ENCODE assay signal across 28 cellular contexts in genomic region chr17:43216369-43216761, GRCh38. TPM values are rescaled to one million over a fixed set of nuclear protein-coding genes. Genes with fewer than 3 reads are reported as not detected.
DNase-seq lines count a peak whose midpoint lies in the region; ATAC-seq, FAIRE-seq and TF ChIP-seq lines count a peak whose summit lies in the region.
"Had no signal": no experiment of that assay in that cellular context is flagged by ENCODE, and none has a peak within 500 bp of the region (broad histone marks: within the 10 kb centered on the region; RNA-seq: fewer than 3 reads in every experiment).

No MANE protein-coding gene starts in this region.

- peaks cover 10 to 35% (median 23%) of the 10 kb centered on the region in 6 donors for H3K4me1 ChIP-seq in spleen
- H3K4me1 ChIP-seq in left ventricle myocardium inferior = peaks cover 13% of the 10 kb centered on the region
- H3K4me1 ChIP-seq in pancreas = peaks cover 8 to 27% (median 15%) of the 10 kb centered on the region in 3 donors

- DNase-seq in T-helper 17 cell (no peak), chondrocyte (ENCODE audit: low spot score) (peak; percentile 66), mesenteric fat pad (ENCODE audit: low spot score) (peak; percentile 60), spleen (peak; percentile 27), left ventricle myocardium inferior (no peak), pons (ENCODE audit: low spot score) (no peak), epidermal melanocyte (ENCODE audit: insufficient read length, low spot score) (no peak), pancreas (no peak)
- DNase-seq: AML-193; C1 segment of cervical spinal cord; CD4-positive, alpha-beta memory T cell; COR-L47; DMS53; GM23248; H7; MG63; NCI-H1105 treated with DMSO at 0.1 percent for 48 hours; NCI-H146; NCI-H2029; NCI-H446; NCI-H524 treated with DMSO at 0.1 percent for 48 hours; Right ventricle myocardium superior; RPMI8226 had no signal

- H3K9me3 ChIP-seq in T-helper 17 cell (ENCODE audit: control insufficient read depth, low read length, poor library complexity, severe bottlenecking) = no peaks in the 10 kb centered on the region
- H3K9me3 ChIP-seq in spleen = no peaks in the 10 kb centered on the region
- H3K9me3 ChIP-seq in left ventricle myocardium inferior (replicated peaks) = no peaks in the 10 kb centered on the region
- H3K9me3 ChIP-seq in pancreas = no peaks in the 10 kb centered on the region
- H3K9me3 ChIP-seq: A549, MG63, SJSA1 had no signal

- no peak for ATAC-seq in T-helper 17 cell
- ATAC-seq in pancreas = no peak
- ATAC-seq: A549 had no signal

- FAIRE-seq in pancreas (lab: Jason Lieb, UNC) = no peak
- FAIRE-seq: A549, G401.6 had no signal

- no peak for TF ChIP-seq POLR2A in spleen (IDR thresholded peaks at IDR 0.05)

- peaks cover 0 to 82% (median 27%) of the 10 kb centered on the region in 6 donors for H3K36me3 ChIP-seq in spleen
- H3K36me3 ChIP-seq in left ventricle myocardium inferior = peaks cover 28% of the 10 kb centered on the region
- no peaks in the 10 kb centered on the region for H3K36me3 ChIP-seq in pancreas

- H3K27ac Mint-ChIP-seq in T-helper 17 cell (peak overlapping the region; percentile 24), chondrocyte (ENCODE audit: unreplicated experiment) (no peak overlapping the region)

- TF ChIP-seq CTCF in chondrocyte (IDR thresholded peaks at IDR 0.05) = no peak
- TF ChIP-seq CTCF in spleen (IDR thresholded peaks at IDR 0.05 in 8 of 11, conservative IDR thresholded peaks at IDR 0.05 in 3 of 11) = no peak
- TF ChIP-seq CTCF in left ventricle myocardium inferior (IDR thresholded peaks at IDR 0.05; ENCODE audit: borderline replicate concordance) = no peak
- TF ChIP-seq CTCF in pancreas (IDR thresholded peaks at IDR 0.05) = no peak

- no peak overlapping the region for H3K27ac ChIP-seq in spleen
- H3K27ac ChIP-seq in left ventricle myocardium inferior (replicated peaks) = no peak overlapping the region
- H3K27ac ChIP-seq in pancreas = no peak overlapping the region
- H3K27ac ChIP-seq: A549, GM23248, SJSA1 had no signal

- H3K4me3 ChIP-seq in spleen (no peak overlapping the region), left ventricle myocardium inferior (no peak overlapping the region), pancreas (no peak overlapping the region)
- H3K4me3 ChIP-seq: A549, GM23248, K562, MG63, SJSA1 had no signal

- peaks cover 4% of the 10 kb centered on the region for H3K36me3 Mint-ChIP-seq in T-helper 17 cell (ENCODE audit: low read depth)
- peaks cover 15% of the 10 kb centered on the region for H3K36me3 Mint-ChIP-seq in chondrocyte (ENCODE audit: low read depth)

- H3K4me3 Mint-ChIP-seq in T-helper 17 cell = no peak overlapping the region
- no peak overlapping the region for H3K4me3 Mint-ChIP-seq in chondrocyte (ENCODE audit: unreplicated experiment)
- H3K4me3 Mint-ChIP-seq: CD4-positive, alpha-beta memory T cell had no signal

- H3K27me3 Mint-ChIP-seq in T-helper 17 cell (no peaks in the 10 kb centered on the region), chondrocyte (ENCODE audit: low read depth) (no peaks in the 10 kb centered on the region)
- H3K27me3 Mint-ChIP-seq: CD4-positive, alpha-beta memory T cell had no signal

- WGBS in spleen, 5 donors = 90 to 96% (median 94%) methylated on average over 4 of the region's 4 CpGs
- WGBS in pancreas, 2 donors = 40 to 56% methylated on average over 4 of the region's 4 CpGs

- intact Hi-C loops in spleen (cut with DNase I; ENCODE audit: low total_unique reads) = no loop called here
- intact Hi-C loops in left ventricle myocardium inferior (cut with micrococcal nuclease) = no loop called here
- intact Hi-C loops in pancreas (cut with DNase I) = loop anchor here in 1 of 3 donors (10.0 kb wide), 1 partner anchor 212 kb away; the partner anchor contains the start of gene IFI35

- H3K27me3 ChIP-seq in spleen (replicated peaks in 1 of 7) = no peaks in the 10 kb centered on the region
- no peaks in the 10 kb centered on the region for H3K27me3 ChIP-seq in left ventricle myocardium inferior (ENCODE audit: low read depth)
- H3K27me3 ChIP-seq in pancreas = no peaks in the 10 kb centered on the region
- H3K27me3 ChIP-seq: MG63, SJSA1 had no signal

- no peaks in the 10 kb centered on the region for H3K9me3 Mint-ChIP-seq in chondrocyte (ENCODE audit: low read depth)
- H3K9me3 Mint-ChIP-seq: CD4-positive, alpha-beta memory T cell had no signal

- H3K4me1 Mint-ChIP-seq in T-helper 17 cell (peaks cover 26% of the 10 kb centered on the region), chondrocyte (ENCODE audit: low read depth) (peaks cover 26% of the 10 kb centered on the region)

RNA-seq across cellular contexts. Expression of gene TMEM106A, which starts 4.7 kb away (rescaled TPM):
- total RNA-seq in T-helper 17 cell = 10 to 100 TPM in 1 of 2 donors, 1 to 10 TPM in 1; 7.0 to 10.0 TPM
- 12.0 to 18.3 TPM (median 16.4 TPM) in 3 replicates for total RNA-seq in chondrocyte
- 25.4 TPM for total RNA-seq in mesenteric fat pad
- total RNA-seq in spleen = 10 to 100 TPM; 25.7 to 53.4 (median 32.9) TPM
- 10 to 100 TPM in 1 of 3 donors, 1 to 10 TPM in 2; 2.8 to 11.9 (median 3.3) TPM for polyA plus RNA-seq in spleen
- total RNA-seq in left ventricle myocardium inferior = 3.2 TPM
- 1 to 10 TPM; 2.6 to 7.9 (median 4.4) TPM for total RNA-seq in pancreas
- 1 to 10 TPM; 1.4 to 6.8 TPM for polyA plus RNA-seq in pancreas

RNA-seq across cellular contexts. Expression of gene CCDC200, which starts 12.1 kb away (rescaled TPM):
- total RNA-seq in T-helper 17 cell (under 1 TPM; 0.40 to 0.60 TPM), chondrocyte (not detected in 3 replicates), mesenteric fat pad (not detected), spleen (under 1 TPM in 1 of 7 donors, not detected in 6; 0.64 TPM), left ventricle myocardium inferior (not detected), pancreas (under 1 TPM in 1 of 6 donors, not detected in 5; 0.51 TPM)
- polyA plus RNA-seq in spleen (under 1 TPM in 2 of 3 donors, not detected in 1; 0.17 to 0.35 TPM), pancreas (under 1 TPM; 0.26 to 0.80 TPM)
- total RNA-seq: GM23248, H7, HT1080, K562, Right ventricle myocardium superior, SJSA1 had no signal
- polyA plus RNA-seq: A549 had no signal

RNA-seq across cellular contexts. Expression of gene RNU2-1, which starts 17.4 kb away (rescaled TPM):
- 1,000 to 10,000 TPM; 3,838 to 5,780 TPM for total RNA-seq in T-helper 17 cell
- total RNA-seq in chondrocyte = 2,934 to 3,390 TPM (median 3,124 TPM) in 3 replicates
- total RNA-seq in mesenteric fat pad = 7,388 TPM
- total RNA-seq in spleen = over 10,000 TPM in 1 of 7 donors, 1,000 to 10,000 TPM in 3, not detected in 3; 8,053 to 10,281 (median 8,790) TPM
- polyA plus RNA-seq in spleen = not detected
- 5,474 TPM for total RNA-seq in left ventricle myocardium inferior
- 1,000 to 10,000 TPM in 5 of 6 donors, 100 to 1,000 TPM in 1; 653 to 5,015 (median 2,487) TPM for total RNA-seq in pancreas
- polyA plus RNA-seq in pancreas = not detected
- total RNA-seq: GM23248, H7, HT1080, SJSA1 had no signal
- polyA plus RNA-seq: A549; CD4-positive, alpha-beta memory T cell; K562 had no signal

RNA-seq across cellular contexts. Expression of gene NBR1, which starts 45.4 kb away (rescaled TPM):
- total RNA-seq in T-helper 17 cell (10 to 100 TPM; 55.1 to 55.8 TPM), chondrocyte (62.7 to 70.9 TPM (median 63.3 TPM) in 3 replicates), mesenteric fat pad (57.1 TPM), spleen (100 to 1,000 TPM in 1 of 7 donors, 10 to 100 TPM in 6; 69.2 to 103 (median 91.5) TPM), left ventricle myocardium inferior (103 TPM), pancreas (10 to 100 TPM; 26.0 to 54.0 (median 33.7) TPM)
- polyA plus RNA-seq in spleen (10 to 100 TPM; 18.5 to 29.3 (median 22.0) TPM), pancreas (10 to 100 TPM; 15.5 to 27.4 TPM)

Comparison
In these comparisons a context has a peak if more than half of its experiments do, and no peak if none do; other contexts are left out.
1. DNase-seq: peak in chondrocyte (single experiment), mesenteric fat pad (single experiment) and spleen (single experiment); none in T-helper 17 cell (0 of 3), left ventricle myocardium inferior (single experiment), pons (single experiment), epidermal melanocyte (single experiment) and pancreas (0 of 6).